ENCODE assay signal across 10 cellular contexts in the genomic region with DNA sequence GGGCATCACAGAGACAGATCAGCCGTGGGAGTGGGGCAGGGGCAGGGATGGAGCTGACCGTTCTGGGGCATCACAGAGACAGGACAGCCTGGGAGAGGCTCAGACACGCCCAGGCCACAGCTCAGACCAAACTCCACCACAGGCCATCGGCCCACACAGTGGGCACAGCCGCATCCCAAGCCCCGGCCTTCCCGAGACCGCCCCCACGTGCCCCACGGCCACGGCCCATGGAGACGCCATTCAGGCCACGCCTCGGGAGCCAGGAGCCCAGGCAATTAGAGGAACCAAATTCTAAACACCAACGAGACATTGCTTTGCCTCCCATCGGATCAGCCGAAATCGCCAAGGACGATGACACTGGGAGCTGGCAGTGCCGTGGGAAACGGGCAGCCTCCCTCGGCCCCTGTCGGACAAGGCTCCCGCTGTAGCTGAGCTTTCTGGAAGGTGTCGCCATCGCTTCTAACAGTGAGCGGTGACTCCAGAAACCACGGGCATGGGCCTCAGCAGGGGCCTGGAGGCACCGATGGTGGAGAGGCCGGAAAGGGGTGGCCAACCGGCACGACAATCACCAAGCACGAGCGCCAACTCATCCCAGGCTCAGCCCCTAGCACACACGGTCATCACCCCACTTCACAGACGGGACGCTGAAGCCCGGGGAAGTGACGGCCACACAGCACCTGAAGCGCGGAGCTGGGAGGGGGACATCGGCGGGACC. TPM values are rescaled to one million over a fixed set of nuclear protein-coding genes. Genes with fewer than 3 reads are reported as not detected.
DNase-seq lines count a peak whose midpoint lies in the region; ATAC-seq and TF ChIP-seq lines count a peak whose summit lies in the region.
"Had no signal": no experiment of that assay in that cellular context is flagged by ENCODE, and none has a peak within 500 bp of the region (broad histone marks: within the 10 kb centered on the region; RNA-seq: fewer than 3 reads in every experiment).

No MANE protein-coding gene starts in this region.

- no peaks in the 10 kb centered on the region for H3K27me3 Mint-ChIP-seq in activated CD4-positive, alpha-beta T cell treated with anti-CD3 and anti-CD28 coated beads, Interleukin-2, amount 10 ng/mL, durations not matched to agents 24 days and 14 days
- H3K27me3 Mint-ChIP-seq in T-cell, result no peaks in the 10 kb centered on the region
- H3K27me3 Mint-ChIP-seq in stimulated activated memory B cell treated with anti-CD40 and anti-IgM and Interleukin-4, amounts not matched to agents 10 μg/mL and 1 μg/mL and 100 μg/mL, for 72 hours, result no peaks in the 10 kb centered on the region

- H3K4me3 Mint-ChIP-seq in activated CD4-positive, alpha-beta T cell treated with anti-CD3 and anti-CD28 coated beads, Interleukin-2, amount 10 ng/mL, durations not matched to agents 24 days and 14 days, result peak overlapping the region; percentile 55
- H3K4me3 Mint-ChIP-seq in T-cell, result peak overlapping the region in 2 of 3 donors; percentile 61 to 95
- peak overlapping the region; percentile 61 for H3K4me3 Mint-ChIP-seq in stimulated activated memory B cell treated with anti-CD40 and anti-IgM and Interleukin-4, amounts not matched to agents 10 μg/mL and 1 μg/mL and 100 μg/mL, for 72 hours

- CTCF ChIA-PET in T-cell (lab: Charles Lee), result interaction anchor here (0.5 to 1.1 kb wide), 3 partner anchors 23 to 122 kb away, joined by 3 to 4 read pairs (median 4); no protein-coding TSS in a partner anchor

- POLR2A ChIA-PET in T-cell (lab: Charles Lee), result interaction anchor here in 1 of 2 donors (1.2 kb wide), 1 partner anchor 10 kb away, joined by 4 read pairs; no protein-coding TSS in a partner anchor

- no peak for DNase-seq in activated CD4-positive, alpha-beta T cell treated with anti-CD3 and anti-CD28 coated beads, Interleukin-2, amount 10 ng/mL, durations not matched to agents 24 days and 14 days
- DNase-seq in activated CD4-positive, alpha-beta T cell treated with anti-CD3 and anti-CD28 coated beads for 1 hour, result no peak
- no peak for DNase-seq in T-cell
- DNase-seq in fibroblast of villous mesenchyme (ENCODE audit: low read depth), result no peak
- DNase-seq in NCI-H774 (lab: John Stamatoyannopoulos, UW), result no peak
- DNase-seq: NCI-H146 had no signal

- ATAC-seq in T-cell (replicated peaks in 1 of 4) (no peak), GM21423 (IDR thresholded peaks at IDR 0.05; ENCODE audit: unreplicated experiment) (no peak), HG03342 (IDR thresholded peaks at IDR 0.05; ENCODE audit: unreplicated experiment) (no peak)
- ATAC-seq in stimulated activated memory B cell treated with anti-CD40 and anti-IgM and Interleukin-4, amounts not matched to agents 10 μg/mL and 1 μg/mL and 100 μg/mL, for 72 hours, result no peak

- H3K9me3 Mint-ChIP-seq in activated CD4-positive, alpha-beta T cell treated with anti-CD3 and anti-CD28 coated beads, Interleukin-2, amount 10 ng/mL, durations not matched to agents 24 days and 14 days, result no peaks in the 10 kb centered on the region
- H3K9me3 Mint-ChIP-seq in T-cell, result no peaks in the 10 kb centered on the region
- no peaks in the 10 kb centered on the region for H3K9me3 Mint-ChIP-seq in stimulated activated memory B cell treated with anti-CD40 and anti-IgM and Interleukin-4, amounts not matched to agents 10 μg/mL and 1 μg/mL and 100 μg/mL, for 72 hours

- H3K27ac Mint-ChIP-seq in activated CD4-positive, alpha-beta T cell treated with anti-CD3 and anti-CD28 coated beads, Interleukin-2, amount 10 ng/mL, durations not matched to agents 24 days and 14 days, result no peak overlapping the region
- H3K27ac Mint-ChIP-seq in T-cell, result peak overlapping the region in 1 of 2 donors; percentile 64
- H3K27ac Mint-ChIP-seq in stimulated activated memory B cell treated with anti-CD40 and anti-IgM and Interleukin-4, amounts not matched to agents 10 μg/mL and 1 μg/mL and 100 μg/mL, for 72 hours, result peak overlapping the region; percentile 86

- no peak for TF ChIP-seq CTCF in fibroblast of villous mesenchyme (IDR thresholded peaks at IDR 0.05; ENCODE audit: insufficient read depth, low read depth, low read length)

- peak overlapping the region; percentile 78 for H3K4me3 ChIP-seq in fibroblast of villous mesenchyme (ENCODE audit: low read depth, low read length)
- H3K4me3 ChIP-seq: A549 had no signal

- H3K36me3 Mint-ChIP-seq in activated CD4-positive, alpha-beta T cell treated with anti-CD3 and anti-CD28 coated beads, Interleukin-2, amount 10 ng/mL, durations not matched to agents 24 days and 14 days (ENCODE audit: low read depth), result peaks cover 2% of the 10 kb centered on the region
- no peaks in the 10 kb centered on the region for H3K36me3 Mint-ChIP-seq in T-cell
- peaks cover 14% of the 10 kb centered on the region for H3K36me3 Mint-ChIP-seq in stimulated activated memory B cell treated with anti-CD40 and anti-IgM and Interleukin-4, amounts not matched to agents 10 μg/mL and 1 μg/mL and 100 μg/mL, for 72 hours

- H3K4me1 Mint-ChIP-seq in activated CD4-positive, alpha-beta T cell treated with anti-CD3 and anti-CD28 coated beads, Interleukin-2, amount 10 ng/mL, durations not matched to agents 24 days and 14 days, result peaks cover 20% of the 10 kb centered on the region
- H3K4me1 Mint-ChIP-seq in T-cell, result peaks cover 16 to 34% (median 29%) of the 10 kb centered on the region in 3 donors
- H3K4me1 Mint-ChIP-seq in stimulated activated memory B cell treated with anti-CD40 and anti-IgM and Interleukin-4, amounts not matched to agents 10 μg/mL and 1 μg/mL and 100 μg/mL, for 72 hours, result peaks cover 48% of the 10 kb centered on the region

- intact Hi-C loops in activated CD4-positive, alpha-beta T cell treated with anti-CD3 and anti-CD28 coated beads, Interleukin-2, amount 10 ng/mL, durations not matched to agents 24 days and 14 days (cut with micrococcal nuclease), result no loop called here

RNA-seq across cellular contexts. Expression of gene PIP5K1C, which starts 2.4 kb away (rescaled TPM):
- total RNA-seq in activated CD4-positive, alpha-beta T cell treated with anti-CD3 and anti-CD28 coated beads, Interleukin-2, amount 10 ng/mL, durations not matched to agents 24 days and 14 days, result 21.4 and 22.5 TPM in 2 replicates
- total RNA-seq in T-cell (10 to 100 TPM; 25.6 to 35.0 (median 32.1) TPM), fibroblast of villous mesenchyme (40.6 and 46.2 TPM in 2 replicates)

RNA-seq across cellular contexts. Expression of gene TJP3, which starts 10.4 kb away (rescaled TPM):
- 0.09 TPM in 1 of 2 replicates, not detected in the other for total RNA-seq in activated CD4-positive, alpha-beta T cell treated with anti-CD3 and anti-CD28 coated beads, Interleukin-2, amount 10 ng/mL, durations not matched to agents 24 days and 14 days
- total RNA-seq in T-cell (10 to 100 TPM; 12.6 to 28.9 (median 19.4) TPM), fibroblast of villous mesenchyme (not detected in 2 replicates)

Comparison
In these comparisons a context has a peak if more than half of its experiments do, and no peak if none do; other contexts are left out.
1. RNA of gene TJP3, which starts 10.4 kb away (total RNA-seq): 12.6 to 28.9 TPM in T-cell; 0.09 TPM in activated CD4-positive, alpha-beta T cell treated with anti-CD3 and anti-CD28 coated beads, Interleukin-2, amount 10 ng/mL, durations not matched to agents 24 days and 14 days and not detected in fibroblast of villous mesenchyme; every median in the first group is over 10 times any median in the second.
2. Peak in every context shown above with its lines, with median percentiles within 50 percentile points of each other: H3K4me3 Mint-ChIP-seq.